ENCODE assay signal across 22 cellular contexts in genomic region chr5:133582971-133583370, GRCh38. TPM values are rescaled to one million over a fixed set of nuclear protein-coding genes. Genes with fewer than 3 reads are reported as not detected.
"Had no signal": no experiment of that assay in that cellular context is flagged by ENCODE, and none has a peak within 500 bp of the region (broad histone marks: within the 10 kb centered on the region; RNA-seq: fewer than 3 reads in every experiment).

No MANE protein-coding gene starts in this region.

- H3K9me3 Mint-ChIP-seq: activated naive CD8-positive, alpha-beta T cell treated with anti-CD3 and anti-CD28 coated beads, Interleukin-2, amount 10 ng/mL, durations not matched to agents 7 days and 5 days; activated T-helper 17 cell treated with anti-CD3 and anti-CD28 coated beads, Interleukin-2, amount 50 U/mL, for 72 hours; type B pancreatic cell had no signal

- H3K9ac ChIP-seq: SK-N-SH had no signal

- H3K4me3 ChIP-seq: ovary, right lobe of liver had no signal

- H3K4me1 Mint-ChIP-seq: activated naive CD8-positive, alpha-beta T cell treated with anti-CD3 and anti-CD28 coated beads, Interleukin-2, amount 10 ng/mL, durations not matched to agents 7 days and 5 days; activated T-helper 17 cell treated with anti-CD3 and anti-CD28 coated beads, Interleukin-2, amount 50 U/mL, for 72 hours; stimulated activated naive CD8-positive, alpha-beta T cell treated with anti-CD3 and anti-CD28 coated beads, Interleukin-15, amount 100 ng/mL, for 72 hours had no signal

- H3K4me1 ChIP-seq: right lobe of liver had no signal

- ATAC-seq: activated T-helper 17 cell treated with anti-CD3 and anti-CD28 coated beads, Interleukin-2, amount 50 U/mL, for 72 hours; left lobe of liver; stimulated activated naive CD8-positive, alpha-beta T cell treated with anti-CD3 and anti-CD28 coated beads, Interleukin-15, amount 100 ng/mL, for 72 hours had no signal

- H3K36me3 Mint-ChIP-seq: activated naive CD8-positive, alpha-beta T cell treated with anti-CD3 and anti-CD28 coated beads, Interleukin-2, amount 10 ng/mL, durations not matched to agents 7 days and 5 days; type B pancreatic cell had no signal

- H3K27ac Mint-ChIP-seq: activated naive CD8-positive, alpha-beta T cell treated with anti-CD3 and anti-CD28 coated beads, Interleukin-2, amount 10 ng/mL, durations not matched to agents 7 days and 5 days; activated T-helper 17 cell treated with anti-CD3 and anti-CD28 coated beads, Interleukin-2, amount 50 U/mL, for 72 hours; stimulated activated naive CD8-positive, alpha-beta T cell treated with anti-CD3 and anti-CD28 coated beads, Interleukin-15, amount 100 ng/mL, for 72 hours; type B pancreatic cell had no signal

- H3K4me3 Mint-ChIP-seq: activated naive CD8-positive, alpha-beta T cell treated with anti-CD3 and anti-CD28 coated beads, Interleukin-2, amount 10 ng/mL, durations not matched to agents 7 days and 5 days; activated T-helper 17 cell treated with anti-CD3 and anti-CD28 coated beads, Interleukin-2, amount 50 U/mL, for 72 hours; stimulated activated naive CD8-positive, alpha-beta T cell treated with anti-CD3 and anti-CD28 coated beads, Interleukin-15, amount 100 ng/mL, for 72 hours; type B pancreatic cell had no signal

- H3K36me3 ChIP-seq: ovary, right lobe of liver had no signal

- H3K9me3 ChIP-seq: ovary, right lobe of liver, SK-N-SH had no signal

- H3K27me3 Mint-ChIP-seq: type B pancreatic cell had no signal

- DNase-seq: activated CD4-positive, alpha-beta T cell treated with anti-CD3 and anti-CD28 coated beads, Interleukin-2, amount 50 U/mL, for 1 hour; activated naive CD4-positive, alpha-beta T cell; activated naive CD8-positive, alpha-beta T cell treated with anti-CD3 and anti-CD28 coated beads, Interleukin-2, amount 10 ng/mL, durations not matched to agents 7 days and 5 days; amygdala; foreskin melanocyte; glutamatergic neuron; hypothalamus; kidney; ovary; right lobe of liver; SK-N-SH; small intestine; stimulated activated CD4-positive, alpha-beta T cell treated with anti-CD3 and anti-CD28 coated beads, Interleukin-4, amount 100 ng/mL, for 1 hour; stimulated activated naive CD8-positive, alpha-beta T cell treated with anti-CD3 and anti-CD28 coated beads, Interleukin-15, amount 100 ng/mL, for 72 hours; T-helper 1 cell; T-helper 9 cell had no signal

- H3K27ac ChIP-seq: epithelial cell of prostate, ovary, right lobe of liver had no signal

- H3K27me3 ChIP-seq: ovary, right lobe of liver had no signal

RNA-seq across cellular contexts. Expression of gene FSTL4, which starts 29.4 kb away (rescaled TPM):
- total RNA-seq: cardiac septum, left lobe of liver, pulmonary artery endothelial cell had no signal
